In genomic region chr6:62090442-62091229, GRCh38 we compare ENCODE assay signal across 35 cellular contexts.
"Had no signal": no experiment of that assay in that cellular context is flagged by ENCODE, and none has a peak within 500 bp of the region (broad histone marks: within the 10 kb centered on the region; RNA-seq: fewer than 3 reads in every experiment).

No MANE protein-coding gene starts in this region.

- H3K4me1 Mint-ChIP-seq: activated CD4-positive, alpha-beta T cell treated with anti-CD3 and anti-CD28 coated beads for 36 hours; activated CD4-positive, alpha-beta T cell treated with anti-CD3 and anti-CD28 coated beads, Interleukin-2, amount 10 ng/mL, durations not matched to agents 7 days and 5 days; activated naive CD4-positive, alpha-beta T cell treated with anti-CD3 and anti-CD28 coated beads, Interleukin-2, amount 10 ng/mL, durations not matched to agents 7 days and 5 days had no signal

- H3K27me3 Mint-ChIP-seq: activated CD4-positive, alpha-beta memory T cell treated with anti-CD3 and anti-CD28 coated beads for 36 hours; activated CD4-positive, alpha-beta T cell treated with anti-CD3 and anti-CD28 coated beads for 36 hours; activated CD4-positive, alpha-beta T cell treated with anti-CD3 and anti-CD28 coated beads, Interleukin-2, amount 10 ng/mL, durations not matched to agents 7 days and 5 days; activated naive CD4-positive, alpha-beta T cell treated with anti-CD3 and anti-CD28 coated beads, Interleukin-2, amount 10 ng/mL, durations not matched to agents 7 days and 5 days; activated naive CD8-positive, alpha-beta T cell; activated naive CD8-positive, alpha-beta T cell treated with anti-CD3 and anti-CD28 coated beads, Interleukin-2, amount 50 U/mL, for 24 hours; brain had no signal

- H3K9me3 Mint-ChIP-seq: activated naive CD4-positive, alpha-beta T cell treated with anti-CD3 and anti-CD28 coated beads, Interleukin-2, amount 10 ng/mL, durations not matched to agents 7 days and 5 days; brain had no signal

- DNase-seq: activated CD4-positive, alpha-beta memory T cell treated with anti-CD3 and anti-CD28 coated beads for 36 hours; activated CD4-positive, alpha-beta T cell treated with anti-CD3 and anti-CD28 coated beads for 36 hours; activated CD4-positive, alpha-beta T cell treated with anti-CD3 and anti-CD28 coated beads, Interleukin-2, amount 10 ng/mL, durations not matched to agents 7 days and 5 days; activated CD8-positive, alpha-beta memory T cell treated with anti-CD3 and anti-CD28 coated beads, Interleukin-2, amount 50 U/mL, for 4 hours; activated gamma-delta T cell treated with Interleukin-2 at 50 U/mL for 16 hours; activated naive CD4-positive, alpha-beta T cell treated with anti-CD3 and anti-CD28 coated beads, Interleukin-2, amount 10 ng/mL, durations not matched to agents 7 days and 5 days; activated naive CD8-positive, alpha-beta T cell treated with anti-CD3 and anti-CD28 coated beads, Interleukin-2, amount 50 U/mL, for 24 hours; activated T-cell treated with anti-CD3 and anti-CD28 coated beads for 4 hours; activated T-cell treated with anti-CD3 and anti-CD28 coated beads, Interleukin-2, amount 50 U/mL, for 4 hours; anterior cingulate cortex; caudate nucleus; cerebellar nuclear complex; KG1; MM.1S; MV-4-11; NCI-H1092; NCI-H1417; NCI-H146; NCI-H187; NCI-H2029 treated with DMSO at 0.1 percent for 48 hours; NCI-H2107; NCI-H2171; NCI-H510A; NCI-H526; NCI-H748 treated with DMSO at 0.1 percent for 48 hours; NK-92 treated with Interleukin-12 subunit alpha and Interleukin-12 subunit beta, amount 100 ng/mL, for 24 hours; OCI-M1; Right ventricle myocardium superior; SJCRH30 had no signal

- H3K9me3 ChIP-seq: SJCRH30 had no signal

- H3K27ac ChIP-seq: SJCRH30, SK-N-MC had no signal

- H3K36me3 ChIP-seq: SJCRH30 had no signal

- H3K27me3 ChIP-seq: SJCRH30 had no signal

- H3K4me3 Mint-ChIP-seq: activated CD4-positive, alpha-beta memory T cell treated with anti-CD3 and anti-CD28 coated beads for 36 hours; activated CD4-positive, alpha-beta T cell treated with anti-CD3 and anti-CD28 coated beads for 36 hours; activated CD4-positive, alpha-beta T cell treated with anti-CD3 and anti-CD28 coated beads, Interleukin-2, amount 10 ng/mL, durations not matched to agents 7 days and 5 days; activated naive CD4-positive, alpha-beta T cell treated with anti-CD3 and anti-CD28 coated beads, Interleukin-2, amount 10 ng/mL, durations not matched to agents 7 days and 5 days; activated naive CD8-positive, alpha-beta T cell; activated naive CD8-positive, alpha-beta T cell treated with anti-CD3 and anti-CD28 coated beads, Interleukin-2, amount 50 U/mL, for 24 hours; activated T-cell treated with anti-CD3 and anti-CD28 coated beads, Interleukin-2, amount 50 U/mL, for 4 hours; activated T-helper 1 cell treated with anti-CD3 and anti-CD28 coated beads, Interleukin-12 subunit alpha, Interleukin-12 subunit beta, Interleukin-2, Interleukin-4 antibody, amounts not matched to agents 30 ng/mL and 10 ng/mL and 1 ng/mL, durations not matched to agents 14 hours and 24 hours and 36 hours; brain; T-helper 2 cell treated with Interferon-gamma antibody and Interleukin-4, amounts not matched to agents 5 μg/mL and 100 μg/mL, for 36 hours had no signal

- H3K36me3 Mint-ChIP-seq: activated CD4-positive, alpha-beta memory T cell treated with anti-CD3 and anti-CD28 coated beads for 36 hours; activated naive CD4-positive, alpha-beta T cell treated with anti-CD3 and anti-CD28 coated beads, Interleukin-2, amount 10 ng/mL, durations not matched to agents 7 days and 5 days; activated naive CD8-positive, alpha-beta T cell; brain had no signal

- H3K4me3 ChIP-seq: SJCRH30, SK-N-MC had no signal

- ATAC-seq: activated CD4-positive, alpha-beta T cell treated with anti-CD3 and anti-CD28 coated beads for 36 hours; activated CD4-positive, CD25-positive, alpha-beta regulatory T cell treated with anti-CD3 and anti-CD28 coated beads, Interleukin-2, amount 50 U/mL, for 24 hours; activated naive CD8-positive, alpha-beta T cell treated with anti-CD3 and anti-CD28 coated beads, Interleukin-2, amount 50 U/mL, for 24 hours; activated T-cell treated with anti-CD3 and anti-CD28 coated beads, Interleukin-2, amount 50 U/mL, for 4 hours had no signal

- H3K27ac Mint-ChIP-seq: activated CD4-positive, alpha-beta memory T cell treated with anti-CD3 and anti-CD28 coated beads for 36 hours; activated CD4-positive, alpha-beta T cell treated with anti-CD3 and anti-CD28 coated beads for 36 hours; activated CD4-positive, alpha-beta T cell treated with anti-CD3 and anti-CD28 coated beads, Interleukin-2, amount 10 ng/mL, durations not matched to agents 7 days and 5 days; activated naive CD4-positive, alpha-beta T cell treated with anti-CD3 and anti-CD28 coated beads, Interleukin-2, amount 10 ng/mL, durations not matched to agents 7 days and 5 days; activated naive CD8-positive, alpha-beta T cell; activated naive CD8-positive, alpha-beta T cell treated with anti-CD3 and anti-CD28 coated beads, Interleukin-2, amount 50 U/mL, for 24 hours; activated T-helper 1 cell treated with anti-CD3 and anti-CD28 coated beads, Interleukin-12 subunit alpha, Interleukin-12 subunit beta, Interleukin-2, Interleukin-4 antibody, amounts not matched to agents 30 ng/mL and 10 ng/mL and 1 ng/mL, durations not matched to agents 14 hours and 24 hours and 36 hours; brain; T-helper 2 cell treated with Interferon-gamma antibody and Interleukin-4, amounts not matched to agents 5 μg/mL and 100 μg/mL, for 36 hours had no signal

- H3K4me1 ChIP-seq: SJCRH30 had no signal
